Comparison of ENCODE assay signal across 15 cellular contexts in genomic region chr1:234989019-234989418, GRCh38.
A peak's percentile ranks its signal among the peaks of the same experiment; 100 is the strongest.
DNase-seq lines count a peak whose midpoint lies in the region; ATAC-seq and TF ChIP-seq lines count a peak whose summit lies in the region.
"Had no signal": no experiment of that assay in that cellular context is flagged by ENCODE, and none has a peak within 500 bp of the region (broad histone marks: within the 10 kb centered on the region; RNA-seq: fewer than 3 reads in every experiment).

No MANE protein-coding gene starts in this region.

- peaks cover 6% of the 10 kb centered on the region for H3K36me3 Mint-ChIP-seq in activated naive CD8-positive, alpha-beta T cell treated with anti-CD3 and anti-CD28 coated beads, Interleukin-2, amount 10 ng/mL, durations not matched to agents 7 days and 5 days
- peaks cover 2% of the 10 kb centered on the region for H3K36me3 Mint-ChIP-seq in osteocyte (ENCODE audit: unreplicated experiment)
- H3K36me3 Mint-ChIP-seq: immature natural killer cell had no signal

- peak; percentile 62 for ATAC-seq in activated naive CD8-positive, alpha-beta T cell treated with anti-CD3 and anti-CD28 coated beads, Interleukin-2, amount 10 ng/mL, durations not matched to agents 7 days and 5 days (ENCODE audit: low read depth)

- no peak overlapping the region for H3K4me3 ChIP-seq in dorsolateral prefrontal cortex
- H3K4me3 ChIP-seq: colonic mucosa, SJCRH30 had no signal

- no peaks in the 10 kb centered on the region for H3K27me3 ChIP-seq in dorsolateral prefrontal cortex
- H3K27me3 ChIP-seq: colonic mucosa, SJCRH30 had no signal

- POLR2A ChIA-PET in activated naive CD8-positive, alpha-beta T cell treated with anti-CD3 and anti-CD28 coated beads, Interleukin-2, amount 10 ng/mL, durations not matched to agents 7 days and 5 days (lab: Charles Lee), result interaction anchor here (0.8 to 1.1 kb wide), 3 partner anchors 8 to 27 kb away, joined by 3 to 5 read pairs (median 4); no protein-coding TSS in a partner anchor

- DNase-seq in stimulated activated CD4-positive, alpha-beta T cell treated with anti-CD3 and anti-CD28 coated beads, Interleukin-1b, Interleukin-23, amount 100 ng/mL, for 48 hours, result peak; percentile 64
- DNase-seq in stimulated activated CD4-positive, alpha-beta T cell treated with anti-CD3 and anti-CD28 coated beads, Interleukin-4, amount 100 ng/mL, for 1 hour, result no peak
- DNase-seq in activated naive CD8-positive, alpha-beta T cell treated with anti-CD3 and anti-CD28 coated beads, Interleukin-2, amount 10 ng/mL, durations not matched to agents 7 days and 5 days, result no peak
- no peak for DNase-seq in osteocyte (ENCODE audit: extremely low spot score, unreplicated experiment)
- DNase-seq in caudate nucleus (lab: John Stamatoyannopoulos, UW), result no peak
- no peak for DNase-seq in COLO829 (ENCODE audit: low spot score)
- no peak for DNase-seq in dorsolateral prefrontal cortex
- DNase-seq in epidermal melanocyte (ENCODE audit: insufficient read length, low spot score), result no peak
- DNase-seq: colonic mucosa, immature natural killer cell, Kasumi-1, NCI-H2081, SJCRH30, small intestine had no signal

- H3K4me1 Mint-ChIP-seq in activated naive CD8-positive, alpha-beta T cell treated with anti-CD3 and anti-CD28 coated beads, Interleukin-2, amount 10 ng/mL, durations not matched to agents 7 days and 5 days, result peaks cover 34% of the 10 kb centered on the region
- peaks cover 61% of the 10 kb centered on the region for H3K4me1 Mint-ChIP-seq in osteocyte (ENCODE audit: unreplicated experiment)

- H3K4me3 Mint-ChIP-seq in activated naive CD8-positive, alpha-beta T cell treated with anti-CD3 and anti-CD28 coated beads, Interleukin-2, amount 10 ng/mL, durations not matched to agents 7 days and 5 days, result no peak overlapping the region
- H3K4me3 Mint-ChIP-seq in osteocyte (ENCODE audit: unreplicated experiment), result no peak overlapping the region
- H3K4me3 Mint-ChIP-seq: immature natural killer cell had no signal

- no peaks in the 10 kb centered on the region for H3K27me3 Mint-ChIP-seq in activated naive CD8-positive, alpha-beta T cell treated with anti-CD3 and anti-CD28 coated beads, Interleukin-2, amount 10 ng/mL, durations not matched to agents 7 days and 5 days
- no peaks in the 10 kb centered on the region for H3K27me3 Mint-ChIP-seq in osteocyte (ENCODE audit: unreplicated experiment)

- intact Hi-C loops in dorsolateral prefrontal cortex (cut with DNase I), result no loop called here

- H3K9me3 Mint-ChIP-seq in activated naive CD8-positive, alpha-beta T cell treated with anti-CD3 and anti-CD28 coated beads, Interleukin-2, amount 10 ng/mL, durations not matched to agents 7 days and 5 days, result peaks cover 1% of the 10 kb centered on the region
- peaks cover 3% of the 10 kb centered on the region for H3K9me3 Mint-ChIP-seq in osteocyte (ENCODE audit: unreplicated experiment)
- H3K9me3 Mint-ChIP-seq: immature natural killer cell had no signal

- H3K27ac ChIP-seq in caudate nucleus (ENCODE audit: low read depth, low read length), result no peak overlapping the region
- peak overlapping the region in 9 of 59 donors; percentile 4 to 88 (median 27) for H3K27ac ChIP-seq in dorsolateral prefrontal cortex
- H3K27ac ChIP-seq: C4-2B, SJCRH30 had no signal

- no peak overlapping the region for H3K27ac Mint-ChIP-seq in activated naive CD8-positive, alpha-beta T cell treated with anti-CD3 and anti-CD28 coated beads, Interleukin-2, amount 10 ng/mL, durations not matched to agents 7 days and 5 days
- H3K27ac Mint-ChIP-seq in osteocyte (ENCODE audit: unreplicated experiment), result peak overlapping the region; percentile 99

- TF ChIP-seq CTCF in osteocyte (IDR thresholded peaks at IDR 0.05) (no peak), dorsolateral prefrontal cortex (IDR thresholded peaks at IDR 0.05 in 54 of 56, conservative IDR thresholded peaks at IDR 0.05 in 2 of 56; ENCODE audit: low read depth in 1 of 56, partially characterized antibody in 56 of 56) (no peak)
